ENCODE assay signal across 10 cellular contexts in the genomic region with DNA sequence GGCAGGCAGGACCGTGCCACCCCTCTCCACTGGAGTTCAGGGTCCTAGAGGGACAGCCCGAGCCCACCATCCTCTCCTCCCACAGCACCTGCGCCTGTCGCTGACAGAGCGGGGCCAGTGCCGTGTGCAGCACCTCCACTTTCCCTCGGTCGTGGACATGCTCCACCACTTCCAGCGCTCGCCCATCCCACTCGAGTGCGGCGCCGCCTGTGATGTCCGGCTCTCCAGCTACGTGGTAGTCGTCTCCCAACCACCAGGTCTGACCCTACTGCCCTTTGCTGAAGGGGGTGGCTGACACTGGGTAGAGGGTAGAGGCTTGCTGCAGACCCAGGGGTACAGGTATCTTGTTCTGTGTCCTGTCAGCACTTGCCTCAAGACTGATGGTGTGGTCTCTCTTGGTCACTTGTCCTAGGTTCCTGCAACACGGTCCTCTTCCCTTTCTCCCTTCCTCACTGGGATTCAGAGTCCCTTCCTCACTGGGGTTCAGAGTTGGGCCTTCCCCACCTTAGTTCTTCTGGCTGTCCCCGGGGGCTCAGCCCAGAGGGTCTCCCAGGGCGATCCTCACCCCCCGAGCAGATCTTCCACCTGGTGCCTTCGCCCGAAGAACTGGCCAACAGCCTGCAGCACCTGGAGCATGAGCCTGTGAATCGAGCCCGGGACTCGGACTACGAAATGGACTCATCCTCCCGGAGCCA. TPM values are rescaled to one million over a fixed set of nuclear protein-coding genes. Genes with fewer than 3 reads are reported as not detected.
DNase-seq lines count a peak whose midpoint lies in the region; ATAC-seq and TF ChIP-seq lines count a peak whose summit lies in the region.
"Had no signal": no experiment of that assay in that cellular context is flagged by ENCODE, and none has a peak within 500 bp of the region (broad histone marks: within the 10 kb centered on the region; RNA-seq: fewer than 3 reads in every experiment).

No MANE protein-coding gene starts in this region.

- no peak for DNase-seq in T-helper 2 cell treated with Interferon-gamma antibody and Interleukin-4, amounts not matched to agents 5 μg/mL and 100 μg/mL, for 36 hours (ENCODE audit: low spot score)
- DNase-seq in T-helper 2 cell = no peak
- DNase-seq in T-helper 17 cell = no peak
- peak; percentile 54 for DNase-seq in right atrium auricular region (ENCODE audit: low spot score)
- DNase-seq in stimulated activated naive B cell treated with anti-CD40 and anti-IgM and Interleukin-4, amounts not matched to agents 10 μg/mL and 1 μg/mL and 100 μg/mL, for 72 hours = no peak
- DNase-seq in cerebellum (ENCODE audit: low spot score) = no peak
- DNase-seq: 8988T had no signal

- no peaks in the 10 kb centered on the region for H3K27me3 Mint-ChIP-seq in T-helper 2 cell treated with Interferon-gamma antibody and Interleukin-4, amounts not matched to agents 5 μg/mL and 100 μg/mL, for 36 hours (ENCODE audit: low read depth)
- H3K27me3 Mint-ChIP-seq in T-helper 17 cell = no peaks in the 10 kb centered on the region
- H3K27me3 Mint-ChIP-seq in stimulated activated naive B cell treated with anti-CD40 and anti-IgM and Interleukin-4, amounts not matched to agents 10 μg/mL and 1 μg/mL and 100 μg/mL, for 72 hours = no peaks in the 10 kb centered on the region

- peaks cover 4 to 85% of the 10 kb centered on the region in 2 donors for H3K4me1 ChIP-seq in right atrium auricular region

- peak overlapping the region; percentile 38 for H3K27ac Mint-ChIP-seq in T-helper 2 cell treated with Interferon-gamma antibody and Interleukin-4, amounts not matched to agents 5 μg/mL and 100 μg/mL, for 36 hours
- peak overlapping the region; percentile 91 for H3K27ac Mint-ChIP-seq in T-helper 17 cell
- H3K27ac Mint-ChIP-seq in stimulated activated naive B cell treated with anti-CD40 and anti-IgM and Interleukin-4, amounts not matched to agents 10 μg/mL and 1 μg/mL and 100 μg/mL, for 72 hours = peak overlapping the region; percentile 81

- no peak for TF ChIP-seq CTCF in right atrium auricular region (IDR thresholded peaks at IDR 0.05)

- H3K4me3 Mint-ChIP-seq in T-helper 2 cell treated with Interferon-gamma antibody and Interleukin-4, amounts not matched to agents 5 μg/mL and 100 μg/mL, for 36 hours = no peak overlapping the region
- no peak overlapping the region for H3K4me3 Mint-ChIP-seq in T-helper 17 cell
- peak overlapping the region in 1 of 2 donors; percentile 14 for H3K4me3 Mint-ChIP-seq in stimulated activated naive B cell treated with anti-CD40 and anti-IgM and Interleukin-4, amounts not matched to agents 10 μg/mL and 1 μg/mL and 100 μg/mL, for 72 hours

- H3K9me3 ChIP-seq in T-helper 17 cell (ENCODE audit: control insufficient read depth, low read length, poor library complexity, severe bottlenecking) (no peaks in the 10 kb centered on the region), right atrium auricular region (no peaks in the 10 kb centered on the region)

- H3K36me3 Mint-ChIP-seq in T-helper 2 cell treated with Interferon-gamma antibody and Interleukin-4, amounts not matched to agents 5 μg/mL and 100 μg/mL, for 36 hours (ENCODE audit: low read depth) = peaks cover 66% of the 10 kb centered on the region
- H3K36me3 Mint-ChIP-seq in T-helper 17 cell (ENCODE audit: low read depth) = peaks cover 6% of the 10 kb centered on the region
- H3K36me3 Mint-ChIP-seq in stimulated activated naive B cell treated with anti-CD40 and anti-IgM and Interleukin-4, amounts not matched to agents 10 μg/mL and 1 μg/mL and 100 μg/mL, for 72 hours = peaks cover 43 to 78% of the 10 kb centered on the region in 2 donors

- H3K9me3 Mint-ChIP-seq in T-helper 2 cell treated with Interferon-gamma antibody and Interleukin-4, amounts not matched to agents 5 μg/mL and 100 μg/mL, for 36 hours = no peaks in the 10 kb centered on the region
- no peaks in the 10 kb centered on the region for H3K9me3 Mint-ChIP-seq in stimulated activated naive B cell treated with anti-CD40 and anti-IgM and Interleukin-4, amounts not matched to agents 10 μg/mL and 1 μg/mL and 100 μg/mL, for 72 hours

- peak overlapping the region; percentile 84 to 87 for H3K27ac ChIP-seq in right atrium auricular region
- H3K27ac ChIP-seq: cardiac muscle cell had no signal

- H3K4me1 Mint-ChIP-seq in T-helper 2 cell treated with Interferon-gamma antibody and Interleukin-4, amounts not matched to agents 5 μg/mL and 100 μg/mL, for 36 hours (ENCODE audit: low read depth) = peaks cover 72% of the 10 kb centered on the region
- peaks cover 63% of the 10 kb centered on the region for H3K4me1 Mint-ChIP-seq in T-helper 17 cell
- H3K4me1 Mint-ChIP-seq in stimulated activated naive B cell treated with anti-CD40 and anti-IgM and Interleukin-4, amounts not matched to agents 10 μg/mL and 1 μg/mL and 100 μg/mL, for 72 hours = peaks cover 59 to 78% of the 10 kb centered on the region in 2 donors

- no peak overlapping the region for H3K4me3 ChIP-seq in right atrium auricular region
- H3K4me3 ChIP-seq: cardiac muscle cell had no signal

- peaks cover 49% of the 10 kb centered on the region for H3K36me3 ChIP-seq in right atrium auricular region

- ATAC-seq in T-helper 17 cell = no peak
- no peak for ATAC-seq in stimulated activated naive B cell treated with anti-CD40 and anti-IgM and Interleukin-4, amounts not matched to agents 10 μg/mL and 1 μg/mL and 100 μg/mL, for 72 hours (replicated peaks)
- no peak for ATAC-seq in HG03025 (IDR thresholded peaks at IDR 0.05; ENCODE audit: low FRiP score, unreplicated experiment)
- ATAC-seq in GM18520 (IDR thresholded peaks at IDR 0.05; ENCODE audit: unreplicated experiment) = no peak

- H3K27me3 ChIP-seq in right atrium auricular region = no peaks in the 10 kb centered on the region
- H3K27me3 ChIP-seq: cardiac muscle cell had no signal

RNA-seq across cellular contexts. Expression of a gene that starts 42.0 kb away (rescaled TPM):
- total RNA-seq in T-helper 17 cell (10 to 100 TPM; 38.7 to 39.3 TPM), right atrium auricular region (10 to 100 TPM; 42.6 to 47.4 TPM), cerebellum (3.9 TPM)

Comparison
In these comparisons a context has a peak if more than half of its experiments do, and no peak if none do; other contexts are left out.
1. H3K27ac Mint-ChIP-seq: peak in every context shown above with its lines; median percentile 91 in T-helper 17 cell; 81 in stimulated activated naive B cell treated with anti-CD40 and anti-IgM and Interleukin-4, amounts not matched to agents 10 μg/mL and 1 μg/mL and 100 μg/mL, for 72 hours; 38 in T-helper 2 cell treated with Interferon-gamma antibody and Interleukin-4, amounts not matched to agents 5 μg/mL and 100 μg/mL, for 36 hours.